ENCODE assay signal across 1 cellular context in the genomic region with DNA sequence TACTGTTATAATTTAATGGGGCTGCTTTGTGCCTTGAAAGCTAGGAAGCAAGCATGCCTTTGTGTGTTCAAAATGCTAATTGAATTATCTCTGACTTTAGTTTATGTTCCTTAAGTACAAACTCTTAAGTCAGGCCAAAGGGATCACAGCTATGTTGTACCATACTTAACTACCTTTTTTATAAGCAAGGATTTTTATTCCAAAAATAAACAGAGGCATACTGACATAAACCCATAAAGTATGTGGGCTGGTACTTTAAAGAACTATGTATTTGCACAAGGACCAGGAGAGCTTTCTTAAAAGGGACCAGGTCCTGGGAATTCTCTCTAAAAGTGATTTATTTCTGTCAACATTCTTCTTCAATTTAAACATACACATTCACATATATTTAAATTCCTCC.
TF ChIP-seq lines count a peak whose summit lies in the region.

No MANE protein-coding gene starts in this region.

TF ChIP-seq in IMR-90, 13 proteins besides CTCF, POLR2A, EP300 and RAD21 (continued from another document):
- no peak for TF ChIP-seq MAFK (IDR thresholded peaks at IDR 0.05; ENCODE audit: low read depth, low read length)
- no peak for TF ChIP-seq MAZ (IDR thresholded peaks at IDR 0.05; ENCODE audit: borderline replicate concordance, low read depth, low read length)
- no peak for TF ChIP-seq FOS (IDR thresholded peaks at IDR 0.05; ENCODE audit: low read depth, low read length)
- no peak for TF ChIP-seq RCOR1 (IDR thresholded peaks at IDR 0.05; ENCODE audit: insufficient replicate concordance, low read length)
- no peak for TF ChIP-seq CHD1 (IDR thresholded peaks at IDR 0.05; ENCODE audit: low read depth, low read length)
- TF ChIP-seq RFX5 (IDR thresholded peaks at IDR 0.05; ENCODE audit: low read depth, low read length) = no peak
- TF ChIP-seq BHLHE40 (IDR thresholded peaks at IDR 0.05; ENCODE audit: low read depth, low read length) = no peak
- TF ChIP-seq, protein P1, sequence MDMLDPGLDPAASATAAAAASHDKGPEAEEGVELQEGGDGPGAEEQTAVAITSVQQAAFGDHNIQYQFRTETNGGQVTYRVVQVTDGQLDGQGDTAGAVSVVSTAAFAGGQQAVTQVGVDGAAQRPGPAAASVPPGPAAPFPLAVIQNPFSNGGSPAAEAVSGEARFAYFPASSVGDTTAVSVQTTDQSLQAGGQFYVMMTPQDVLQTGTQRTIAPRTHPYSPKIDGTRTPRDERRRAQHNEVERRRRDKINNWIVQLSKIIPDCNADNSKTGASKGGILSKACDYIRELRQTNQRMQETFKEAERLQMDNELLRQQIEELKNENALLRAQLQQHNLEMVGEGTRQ (IDR thresholded peaks at IDR 0.05; ENCODE audit: low read depth, low read length) = no peak
- no peak for TF ChIP-seq SMC3 (IDR thresholded peaks at IDR 0.05; ENCODE audit: low read depth, low read length)
